ENCODE assay signal across 23 cellular contexts in genomic region chr20:54691335-54691734, GRCh38.
"Had no signal": no experiment of that assay in that cellular context is flagged by ENCODE, and none has a peak within 500 bp of the region (broad histone marks: within the 10 kb centered on the region; RNA-seq: fewer than 3 reads in every experiment).

No MANE protein-coding gene starts in this region.

- FAIRE-seq: small intestine had no signal

- ATAC-seq: naive thymus-derived CD8-positive, alpha-beta T cell; natural killer cell treated with Interleukin-12 subunit alpha and Interleukin-12 subunit beta and Interleukin-15 and Interleukin-18, amount 100 ng/mL, for 72 hours; psoas muscle; right cardiac atrium; right lobe of liver; stimulated activated memory B cell treated with anti-CD40 and anti-IgM and Interleukin-4, amounts not matched to agents 10 μg/mL and 1 μg/mL and 100 μg/mL, for 72 hours; stimulated activated naive CD8-positive, alpha-beta T cell treated with anti-CD3 and anti-CD28 coated beads, Interleukin-15, amount 100 ng/mL, for 72 hours; stimulated activated naive CD8-positive, alpha-beta T cell treated with anti-CD3 and anti-CD28 coated beads, Interleukin-15, Interleukin-2, amounts not matched to agents 100 U/mL and 50 U/mL, for 24 hours; upper lobe of right lung had no signal

- DNase-seq: naive B cell; naive thymus-derived CD8-positive, alpha-beta T cell; occipital lobe; ovary; posterior cingulate gyrus; psoas muscle; right cardiac atrium; right lobe of liver; sigmoid colon; small intestine; stimulated activated CD4-positive, alpha-beta T cell treated with anti-CD3 and anti-CD28 coated beads, Interleukin-12 subunit alpha, Interleukin-12 subunit beta, amount 100 ng/mL, for 4 hours; stimulated activated CD4-positive, alpha-beta T cell treated with anti-CD3 and anti-CD28 coated beads, Interleukin-1b, Interleukin-23, amount 100 ng/mL, for 48 hours; stimulated activated CD4-positive, alpha-beta T cell treated with anti-CD3 and anti-CD28 coated beads, Interleukin-4, amount 100 ng/mL, for 1 hour; stimulated activated CD4-positive, alpha-beta T cell treated with anti-CD3 and anti-CD28 coated beads, Interleukin-4, amount 100 ng/mL, for 4 hours; stimulated activated CD8-positive, alpha-beta memory T cell treated with anti-CD3 and anti-CD28 coated beads, Interleukin-4, amount 100 ng/mL, for 48 hours; stimulated activated naive CD4-positive, alpha-beta T cell; stimulated activated naive CD8-positive, alpha-beta T cell treated with anti-CD3 and anti-CD28 coated beads, Interleukin-15, amount 100 ng/mL, for 72 hours; stimulated activated naive CD8-positive, alpha-beta T cell treated with anti-CD3 and anti-CD28 coated beads, Interleukin-15, Interleukin-2, amounts not matched to agents 100 U/mL and 50 U/mL, for 24 hours; thyroid gland; trophoblast cell; upper lobe of right lung had no signal
